In genomic region chrX:87525771-87526229, GRCh38 we compare ENCODE assay signal across 18 cellular contexts. TPM values are rescaled to one million over a fixed set of nuclear protein-coding genes. Genes with fewer than 3 reads are reported as not detected.
A peak's percentile ranks its signal among the peaks of the same experiment; 100 is the strongest.
DNase-seq lines count a peak whose midpoint lies in the region; ATAC-seq and TF ChIP-seq lines count a peak whose summit lies in the region.
"Had no signal": no experiment of that assay in that cellular context is flagged by ENCODE, and none has a peak within 500 bp of the region (broad histone marks: within the 10 kb centered on the region; RNA-seq: fewer than 3 reads in every experiment).

No MANE protein-coding gene starts in this region.

- DNase-seq in MCF 10A (ENCODE audit: unreplicated experiment), result peak; percentile 67
- no peak for DNase-seq in breast epithelium (ENCODE audit: low spot score in 2 of 2)
- peak; percentile 0 for DNase-seq in SW480 (ENCODE audit: low spot score)
- peak; percentile 83 for DNase-seq in fibroblast of the aortic adventitia (ENCODE audit: low read depth)
- DNase-seq in NCI-H1694 treated with DMSO at 0.1 percent for 48 hours (lab: John Stamatoyannopoulos, UW), result no peak
- DNase-seq in suprapubic skin (ENCODE audit: low spot score in 2 of 2), result no peak
- DNase-seq in progenitor cell of endocrine pancreas (ENCODE audit: low spot score, unreplicated experiment), result no peak
- DNase-seq: activated CD4-positive, alpha-beta T cell treated with anti-CD3 and anti-CD28 coated beads for 36 hours; CD8-positive, alpha-beta memory T cell; esophagus squamous epithelium; NCI-H1694; NCI-H524; Peyer's patch; right lobe of liver; uterus had no signal

- no peak overlapping the region for H3K27ac Mint-ChIP-seq in MCF 10A (ENCODE audit: low read depth, unreplicated experiment)
- no peak overlapping the region for H3K27ac Mint-ChIP-seq in progenitor cell of endocrine pancreas
- H3K27ac Mint-ChIP-seq: activated CD4-positive, alpha-beta T cell treated with anti-CD3 and anti-CD28 coated beads for 36 hours; activated naive CD4-positive, alpha-beta T cell treated with anti-CD3 and anti-CD28 coated beads, Interleukin-2, amount 50 U/mL, for 72 hours; CD8-positive, alpha-beta memory T cell; stimulated activated naive CD8-positive, alpha-beta T cell treated with anti-CD3 and anti-CD28 coated beads, Interleukin-15, Interleukin-2, amounts not matched to agents 100 ng/mL and 50 ng/mL, for 24 hours had no signal

- H3K4me3 ChIP-seq in breast epithelium (no peak overlapping the region), fibroblast of the aortic adventitia (ENCODE audit: low read depth, low read length) (no peak overlapping the region), suprapubic skin (no peak overlapping the region)
- H3K4me3 ChIP-seq: esophagus squamous epithelium, Peyer's patch, right lobe of liver, uterus had no signal

- TF ChIP-seq EP300 in suprapubic skin (IDR thresholded peaks at IDR 0.05), result no peak

- no TSS peak for BruUV-seq in MCF 10A (replicated peaks; lab: Mats Ljungman, UMichigan)

- H3K36me3 ChIP-seq in breast epithelium, result no peaks in the 10 kb centered on the region
- no peaks in the 10 kb centered on the region for H3K36me3 ChIP-seq in suprapubic skin
- H3K36me3 ChIP-seq: esophagus squamous epithelium, Peyer's patch, right lobe of liver, uterus had no signal

- no peak overlapping the region for H3K27ac ChIP-seq in breast epithelium
- H3K27ac ChIP-seq in suprapubic skin, result no peak overlapping the region
- H3K27ac ChIP-seq: esophagus squamous epithelium, Peyer's patch, right lobe of liver, uterus had no signal

- peaks cover 0 to 4% of the 10 kb centered on the region in 2 donors for H3K27me3 ChIP-seq in breast epithelium
- no peaks in the 10 kb centered on the region for H3K27me3 ChIP-seq in suprapubic skin
- H3K27me3 ChIP-seq: Peyer's patch, right lobe of liver, uterus had no signal

- CTCF ChIA-PET in MCF 10A (lab: Yijun Ruan, JAX), result no interaction called here

- WGBS in suprapubic skin, result 78% methylated on average over 2 of the region's 2 CpGs

- H3K9me3 ChIP-seq in breast epithelium (no peaks in the 10 kb centered on the region), suprapubic skin (no peaks in the 10 kb centered on the region)
- H3K9me3 ChIP-seq: esophagus squamous epithelium, Peyer's patch, right lobe of liver, uterus had no signal

- peaks cover 6% of the 10 kb centered on the region for H3K4me1 Mint-ChIP-seq in MCF 10A (ENCODE audit: insufficient read depth, unreplicated experiment)
- no peaks in the 10 kb centered on the region for H3K4me1 Mint-ChIP-seq in progenitor cell of endocrine pancreas (ENCODE audit: low read depth)
- H3K4me1 Mint-ChIP-seq: activated CD4-positive, alpha-beta T cell treated with anti-CD3 and anti-CD28 coated beads for 36 hours; CD8-positive, alpha-beta memory T cell had no signal

- no peaks in the 10 kb centered on the region for H3K36me3 Mint-ChIP-seq in MCF 10A (ENCODE audit: insufficient read depth, unreplicated experiment)
- no peaks in the 10 kb centered on the region for H3K36me3 Mint-ChIP-seq in progenitor cell of endocrine pancreas (ENCODE audit: insufficient read depth)
- H3K36me3 Mint-ChIP-seq: activated naive CD4-positive, alpha-beta T cell treated with anti-CD3 and anti-CD28 coated beads, Interleukin-2, amount 50 U/mL, for 72 hours; CD8-positive, alpha-beta memory T cell had no signal

- POLR2A ChIA-PET in MCF 10A (lab: Yijun Ruan, JAX), result interaction anchor here (1.3 to 1.4 kb wide), 2 partner anchors 8 to 9 kb away, joined by 6 to 7 read pairs; partner anchors contain the start of gene KLHL4

- peaks cover 25% of the 10 kb centered on the region for H3K27me3 Mint-ChIP-seq in MCF 10A (ENCODE audit: insufficient read depth, unreplicated experiment)
- no peaks in the 10 kb centered on the region for H3K27me3 Mint-ChIP-seq in progenitor cell of endocrine pancreas
- H3K27me3 Mint-ChIP-seq: activated CD4-positive, alpha-beta T cell treated with anti-CD3 and anti-CD28 coated beads for 36 hours; CD8-positive, alpha-beta memory T cell; stimulated activated naive CD8-positive, alpha-beta T cell treated with anti-CD3 and anti-CD28 coated beads, Interleukin-15, Interleukin-2, amounts not matched to agents 100 ng/mL and 50 ng/mL, for 24 hours had no signal

- ATAC-seq in HG03565 (IDR thresholded peaks at IDR 0.05; ENCODE audit: unreplicated experiment), result no peak
- ATAC-seq: activated CD4-positive, alpha-beta T cell treated with anti-CD3 and anti-CD28 coated beads for 36 hours; activated naive CD4-positive, alpha-beta T cell treated with anti-CD3 and anti-CD28 coated beads, Interleukin-2, amount 50 U/mL, for 72 hours; right lobe of liver had no signal

- no peaks in the 10 kb centered on the region for H3K4me1 ChIP-seq in breast epithelium
- H3K4me1 ChIP-seq in suprapubic skin, result no peaks in the 10 kb centered on the region
- H3K4me1 ChIP-seq: esophagus squamous epithelium, Peyer's patch, right lobe of liver, uterus had no signal

- TF ChIP-seq POLR2A in breast epithelium (IDR thresholded peaks at IDR 0.05) (no peak), suprapubic skin (IDR thresholded peaks at IDR 0.05) (no peak)

- H3K9me3 Mint-ChIP-seq in MCF 10A (ENCODE audit: unreplicated experiment), result no peaks in the 10 kb centered on the region
- H3K9me3 Mint-ChIP-seq in progenitor cell of endocrine pancreas (ENCODE audit: low read depth), result peaks cover 3% of the 10 kb centered on the region
- H3K9me3 Mint-ChIP-seq: activated naive CD4-positive, alpha-beta T cell treated with anti-CD3 and anti-CD28 coated beads, Interleukin-2, amount 50 U/mL, for 72 hours had no signal

- intact Hi-C loops in MCF 10A (cut with micrococcal nuclease) (no loop called here), breast epithelium (cut with DNase I; ENCODE audit: low total_unique reads) (loop anchor here (10.0 kb wide), 1 partner anchor 759 kb away; no protein-coding TSS in a partner anchor)

- TF ChIP-seq CTCF in MCF 10A (IDR thresholded peaks at IDR 0.05; ENCODE audit: unreplicated experiment) (no peak), breast epithelium (IDR thresholded peaks at IDR 0.05) (no peak), fibroblast of the aortic adventitia (IDR thresholded peaks at IDR 0.05; ENCODE audit: insufficient read depth, low read length) (no peak), suprapubic skin (IDR thresholded peaks at IDR 0.05) (no peak), progenitor cell of endocrine pancreas (IDR thresholded peaks at IDR 0.05; ENCODE audit: unreplicated experiment) (no peak)

- H3K4me3 Mint-ChIP-seq in MCF 10A (ENCODE audit: unreplicated experiment) (no peak overlapping the region), progenitor cell of endocrine pancreas (ENCODE audit: low read depth) (no peak overlapping the region)
- H3K4me3 Mint-ChIP-seq: activated CD4-positive, alpha-beta T cell treated with anti-CD3 and anti-CD28 coated beads for 36 hours; CD8-positive, alpha-beta memory T cell; stimulated activated naive CD8-positive, alpha-beta T cell treated with anti-CD3 and anti-CD28 coated beads, Interleukin-15, Interleukin-2, amounts not matched to agents 100 ng/mL and 50 ng/mL, for 24 hours had no signal

RNA-seq across cellular contexts. Expression of gene KLHL4, which starts 8.2 kb away (rescaled TPM):
- total RNA-seq in MCF 10A (2022) (8.7 and 9.8 TPM in 2 replicates), breast epithelium (1 to 10 TPM in 2 of 3 donors, under 1 TPM in 1; 0.66 to 2.1 (median 1.2) TPM), fibroblast of the aortic adventitia (ENCODE audit: low replicate concordance) (5.0 and 10.0 TPM in 2 replicates), suprapubic skin (under 1 TPM in 2 of 4 donors, not detected in 2; 0.08 to 0.32 TPM), progenitor cell of endocrine pancreas (0.74 and 1.0 TPM in 2 replicates)
- total RNA-seq: activated CD4-positive, alpha-beta T cell treated with anti-CD3 and anti-CD28 coated beads for 36 hours; activated naive CD4-positive, alpha-beta T cell treated with anti-CD3 and anti-CD28 coated beads, Interleukin-2, amount 50 U/mL, for 72 hours had no signal

Comparison
In these comparisons a context has a peak if more than half of its experiments do, and no peak if none do; other contexts are left out.
1. DNase-seq: peak in MCF 10A (single experiment), SW480 (single experiment) and fibroblast of the aortic adventitia (single experiment); none in breast epithelium (0 of 2), NCI-H1694 treated with DMSO at 0.1 percent for 48 hours (single experiment), suprapubic skin (0 of 2) and progenitor cell of endocrine pancreas (single experiment).